In the genomic region with DNA sequence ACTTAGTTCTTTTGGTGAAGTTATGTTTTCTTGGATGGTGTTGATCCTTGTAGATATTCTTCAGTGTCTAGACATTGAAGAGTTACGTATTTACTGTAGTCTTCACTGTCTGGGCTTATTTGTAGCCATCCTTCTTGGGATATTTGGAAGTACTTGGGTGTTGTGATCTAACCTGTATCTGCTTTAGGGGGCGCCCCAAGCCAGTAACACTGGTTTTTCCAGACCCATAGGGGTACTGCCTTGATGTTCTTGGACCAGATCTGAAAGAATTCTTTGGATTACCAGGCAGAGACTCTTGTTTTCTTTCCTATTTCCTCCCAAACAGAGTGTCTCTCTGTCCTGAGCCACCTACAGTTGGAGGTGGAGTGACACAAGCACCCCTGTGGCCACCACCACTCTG, we compare ENCODE assay signal across 29 cellular contexts.
"Had no signal": no experiment of that assay in that cellular context is flagged by ENCODE, and none has a peak within 500 bp of the region (broad histone marks: within the 10 kb centered on the region; RNA-seq: fewer than 3 reads in every experiment).

No MANE protein-coding gene starts in this region.

- ATAC-seq: activated CD4-positive, CD25-positive, alpha-beta regulatory T cell treated with anti-CD3 and anti-CD28 coated beads, Interleukin-2, amount 50 U/mL, for 24 hours; activated CD8-positive, alpha-beta T cell treated with anti-CD3 and anti-CD28 coated beads for 36 hours; activated T-cell treated with anti-CD3 and anti-CD28 coated beads, Interleukin-2, amount 50 U/mL, for 4 hours; activated T-helper 17 cell treated with anti-CD3 and anti-CD28 coated beads, Interleukin-2, amount 50 U/mL, for 72 hours; foreskin keratinocyte; gastrocnemius medialis had no signal

- H3K4me1 Mint-ChIP-seq: activated B cell treated with CpG ODN at 0.5 μM for 24 hours; activated T-helper 17 cell treated with anti-CD3 and anti-CD28 coated beads, Interleukin-2, amount 50 U/mL, for 72 hours; central memory CD8-positive, alpha-beta T cell had no signal

- H3K27me3 Mint-ChIP-seq: activated B cell treated with CpG ODN at 0.5 μM for 24 hours; activated CD8-positive, alpha-beta T cell treated with anti-CD3 and anti-CD28 coated beads for 36 hours; activated naive CD8-positive, alpha-beta T cell; activated T-helper 17 cell treated with anti-CD3 and anti-CD28 coated beads, Interleukin-2, amount 50 U/mL, for 72 hours; central memory CD8-positive, alpha-beta T cell; dendritic cell treated with granulocyte-macrophage colony-stimulating factor and Interleukin-4, amounts not matched to agents 40 ng/mL and 50 ng/mL, for 4 days had no signal

- H3K27ac ChIP-seq: brain microvascular endothelial cell, coronary artery, dorsolateral prefrontal cortex, esophagus muscularis mucosa, foreskin keratinocyte, gastrocnemius medialis, VCaP had no signal

- H3K27ac Mint-ChIP-seq: activated B cell treated with CpG ODN at 0.5 μM for 24 hours; activated CD8-positive, alpha-beta T cell treated with anti-CD3 and anti-CD28 coated beads for 36 hours; activated naive CD8-positive, alpha-beta T cell; activated T-helper 17 cell treated with anti-CD3 and anti-CD28 coated beads, Interleukin-2, amount 50 U/mL, for 72 hours; dendritic cell treated with granulocyte-macrophage colony-stimulating factor and Interleukin-4, amounts not matched to agents 40 ng/mL and 50 ng/mL, for 4 days had no signal

- DNase-seq: activated B cell treated with CpG ODN at 0.5 μM for 24 hours; activated CD4-positive, alpha-beta T cell treated with anti-CD3 and anti-CD28 coated beads for 48 hours; activated CD4-positive, alpha-beta T cell treated with anti-CD3 and anti-CD28 coated beads, Interleukin-2, amount 50 U/mL, for 1 hour; activated CD4-positive, alpha-beta T cell treated with anti-CD3 and anti-CD28 coated beads, Interleukin-2, amount 50 U/mL, for 48 hours; activated CD8-positive, alpha-beta memory T cell treated with anti-CD3 and anti-CD28 coated beads for 24 hours; activated CD8-positive, alpha-beta T cell treated with anti-CD3 and anti-CD28 coated beads for 36 hours; activated effector memory CD4-positive, alpha-beta T cell treated with Interleukin-2 at 50 U/mL for 16 hours; activated gamma-delta T cell treated with Interleukin-2 at 50 U/mL for 16 hours; activated naive CD4-positive, alpha-beta T cell treated with anti-CD3 and anti-CD28 coated beads, Interleukin-2, amount 50 U/mL, for 16 hours; activated naive CD4-positive, alpha-beta T cell treated with Interleukin-2 at 50 U/mL for 16 hours; activated T-cell treated with anti-CD3 and anti-CD28 coated beads, Interleukin-2, amount 50 U/mL, for 4 hours; amniotic stem cell; anterior cingulate cortex; brain microvascular endothelial cell; dorsolateral prefrontal cortex; effector memory CD4-positive, alpha-beta T cell; erythroblast; foreskin keratinocyte; gastrocnemius medialis; glutamatergic neuron; T-helper 2 cell had no signal

- H3K4me3 Mint-ChIP-seq: activated B cell treated with CpG ODN at 0.5 μM for 24 hours; activated CD8-positive, alpha-beta T cell treated with anti-CD3 and anti-CD28 coated beads for 36 hours; activated naive CD8-positive, alpha-beta T cell; activated T-cell treated with anti-CD3 and anti-CD28 coated beads, Interleukin-2, amount 50 U/mL, for 4 hours; activated T-helper 17 cell treated with anti-CD3 and anti-CD28 coated beads, Interleukin-2, amount 50 U/mL, for 72 hours; central memory CD8-positive, alpha-beta T cell; dendritic cell treated with granulocyte-macrophage colony-stimulating factor and Interleukin-4, amounts not matched to agents 40 ng/mL and 50 ng/mL, for 4 days had no signal

- H3K36me3 Mint-ChIP-seq: activated naive CD8-positive, alpha-beta T cell had no signal

- H3K4me1 ChIP-seq: esophagus muscularis mucosa, foreskin keratinocyte, gastrocnemius medialis had no signal

- H3K27me3 ChIP-seq: brain microvascular endothelial cell, dorsolateral prefrontal cortex, esophagus muscularis mucosa, foreskin keratinocyte, gastrocnemius medialis had no signal

- H3K36me3 ChIP-seq: brain microvascular endothelial cell, esophagus muscularis mucosa, gastrocnemius medialis had no signal

- H3K4me3 ChIP-seq: coronary artery, dorsolateral prefrontal cortex, esophagus muscularis mucosa, gastrocnemius medialis had no signal
